In genomic region chr11:86741489-86742435, GRCh38 we compare ENCODE assay signal across 11 cellular contexts. TPM values are rescaled to one million over a fixed set of nuclear protein-coding genes. Genes with fewer than 3 reads are reported as not detected.
A peak's percentile ranks its signal among the peaks of the same experiment; 100 is the strongest.
DNase-seq lines count a peak whose midpoint lies in the region; ATAC-seq and TF ChIP-seq lines count a peak whose summit lies in the region.
"Had no signal": no experiment of that assay in that cellular context is flagged by ENCODE, and none has a peak within 500 bp of the region (broad histone marks: within the 10 kb centered on the region; RNA-seq: fewer than 3 reads in every experiment).

No MANE protein-coding gene starts in this region.

- DNase-seq in heart left ventricle (no peak), Right ventricle myocardium inferior (ENCODE audit: missing footprints) (no peak), chondrocyte (ENCODE audit: low spot score) (no peak), lower lobe of right lung (no peak), uterus (no peak), NCI-H2171 (lab: John Stamatoyannopoulos, UW) (no peak), progenitor cell of endocrine pancreas (ENCODE audit: low spot score, unreplicated experiment) (no peak)
- no peak for DNase-seq in activated T-cell treated with anti-CD3 and anti-CD28 coated beads, Interleukin-2, amount 50 U/mL, for 24 hours
- DNase-seq: NCI-H1436 had no signal

- H3K27ac Mint-ChIP-seq in chondrocyte (ENCODE audit: unreplicated experiment), result peak overlapping the region; percentile 100
- H3K27ac Mint-ChIP-seq in progenitor cell of endocrine pancreas, result no peak overlapping the region
- no peak overlapping the region for H3K27ac Mint-ChIP-seq in activated T-cell treated with anti-CD3 and anti-CD28 coated beads, Interleukin-2, amount 50 U/mL, for 24 hours
- H3K27ac Mint-ChIP-seq: memory B cell had no signal

- H3K9me3 ChIP-seq in heart left ventricle (no peaks in the 10 kb centered on the region), lower lobe of right lung (no peaks in the 10 kb centered on the region), uterus (no peaks in the 10 kb centered on the region)
- H3K9me3 ChIP-seq: BLaER1 had no signal

- H3K36me3 ChIP-seq in heart left ventricle, result no peaks in the 10 kb centered on the region
- no peaks in the 10 kb centered on the region for H3K36me3 ChIP-seq in lower lobe of right lung
- no peaks in the 10 kb centered on the region for H3K36me3 ChIP-seq in uterus
- H3K36me3 ChIP-seq: BLaER1 had no signal

- H3K4me1 ChIP-seq in heart left ventricle, result peaks cover 4 to 65% (median 30%) of the 10 kb centered on the region in 12 donors
- H3K4me1 ChIP-seq in lower lobe of right lung, result peaks cover 44% of the 10 kb centered on the region
- peaks cover 0 to 4% of the 10 kb centered on the region in 2 donors for H3K4me1 ChIP-seq in uterus
- H3K4me1 ChIP-seq: BLaER1 had no signal

- no peaks in the 10 kb centered on the region for H3K27me3 Mint-ChIP-seq in chondrocyte (ENCODE audit: low read depth)
- peaks cover 4% of the 10 kb centered on the region for H3K27me3 Mint-ChIP-seq in progenitor cell of endocrine pancreas
- peaks cover 23% of the 10 kb centered on the region for H3K27me3 Mint-ChIP-seq in activated T-cell treated with anti-CD3 and anti-CD28 coated beads, Interleukin-2, amount 50 U/mL, for 24 hours

- no peak overlapping the region for H3K4me3 Mint-ChIP-seq in chondrocyte (ENCODE audit: unreplicated experiment)
- no peak overlapping the region for H3K4me3 Mint-ChIP-seq in progenitor cell of endocrine pancreas (ENCODE audit: low read depth)
- H3K4me3 Mint-ChIP-seq in activated T-cell treated with anti-CD3 and anti-CD28 coated beads, Interleukin-2, amount 50 U/mL, for 24 hours, result no peak overlapping the region
- H3K4me3 Mint-ChIP-seq: memory B cell had no signal

- peak in 1 of 4 donors; percentile 37 for ATAC-seq in heart left ventricle
- ATAC-seq in Right ventricle myocardium inferior, result no peak
- ATAC-seq in lower lobe of right lung, result peak; percentile 25 to 35

- 77 to 95% (median 86%) methylated on average over 3 of the region's 3 CpGs for WGBS in heart left ventricle, 4 donors

- H3K27me3 ChIP-seq in heart left ventricle (no peaks in the 10 kb centered on the region), lower lobe of right lung (ENCODE audit: low read depth) (no peaks in the 10 kb centered on the region), uterus (no peaks in the 10 kb centered on the region)
- H3K27me3 ChIP-seq: BLaER1 had no signal

- H3K36me3 Mint-ChIP-seq in chondrocyte (ENCODE audit: low read depth) (no peaks in the 10 kb centered on the region), progenitor cell of endocrine pancreas (ENCODE audit: insufficient read depth) (peaks cover 1% of the 10 kb centered on the region)
- no peaks in the 10 kb centered on the region for H3K36me3 Mint-ChIP-seq in activated T-cell treated with anti-CD3 and anti-CD28 coated beads, Interleukin-2, amount 50 U/mL, for 24 hours (ENCODE audit: low read depth)
- H3K36me3 Mint-ChIP-seq: memory B cell had no signal

- H3K27ac ChIP-seq in heart left ventricle, result peak overlapping the region in 11 of 12 donors; percentile 63 to 88 (median 78)
- peak overlapping the region; percentile 83 for H3K27ac ChIP-seq in lower lobe of right lung
- H3K27ac ChIP-seq in uterus, result peak overlapping the region; percentile 80 to 97
- H3K27ac ChIP-seq: BLaER1 had no signal

- TF ChIP-seq POLR2A in heart left ventricle (IDR thresholded peaks at IDR 0.05) (no peak), uterus (IDR thresholded peaks at IDR 0.05) (no peak)

- H3K9me3 Mint-ChIP-seq in chondrocyte (ENCODE audit: low read depth), result peaks cover 3% of the 10 kb centered on the region
- peaks cover 3% of the 10 kb centered on the region for H3K9me3 Mint-ChIP-seq in progenitor cell of endocrine pancreas (ENCODE audit: low read depth)
- no peaks in the 10 kb centered on the region for H3K9me3 Mint-ChIP-seq in activated T-cell treated with anti-CD3 and anti-CD28 coated beads, Interleukin-2, amount 50 U/mL, for 24 hours
- H3K9me3 Mint-ChIP-seq: memory B cell had no signal

- H3K4me1 Mint-ChIP-seq in chondrocyte (ENCODE audit: low read depth), result peaks cover 98% of the 10 kb centered on the region
- H3K4me1 Mint-ChIP-seq in progenitor cell of endocrine pancreas (ENCODE audit: low read depth), result peaks cover 9% of the 10 kb centered on the region
- H3K4me1 Mint-ChIP-seq in activated T-cell treated with anti-CD3 and anti-CD28 coated beads, Interleukin-2, amount 50 U/mL, for 24 hours (ENCODE audit: low read depth), result peaks cover 41% of the 10 kb centered on the region
- H3K4me1 Mint-ChIP-seq: memory B cell had no signal

- no peak overlapping the region for H3K4me3 ChIP-seq in heart left ventricle
- no peak overlapping the region for H3K4me3 ChIP-seq in lower lobe of right lung
- H3K4me3 ChIP-seq in uterus, result no peak overlapping the region
- H3K4me3 ChIP-seq: BLaER1 had no signal

- intact Hi-C loops in heart left ventricle (cut with DNase I) (loop anchor here in 2 of 10 donors (2.0 to 5.0 kb wide), 2 partner anchors 55 to 64 kb away; no protein-coding TSS in a partner anchor), Right ventricle myocardium inferior (cut with DNase I) (no loop called here), lower lobe of right lung (cut with DNase I) (no loop called here), uterus (cut with DNase I; ENCODE audit: low total_unique reads) (no loop called here)

- TF ChIP-seq CTCF in heart left ventricle (IDR thresholded peaks at IDR 0.05) (no peak), chondrocyte (IDR thresholded peaks at IDR 0.05) (no peak), lower lobe of right lung (IDR thresholded peaks at IDR 0.05) (no peak), uterus (IDR thresholded peaks at IDR 0.05) (no peak), progenitor cell of endocrine pancreas (IDR thresholded peaks at IDR 0.05; ENCODE audit: unreplicated experiment) (no peak)

RNA-seq across cellular contexts. Expression of gene PRSS23, which starts 58.6 kb away (rescaled TPM):
- total RNA-seq in heart left ventricle (10 to 100 TPM in 7 of 9 donors, 1 to 10 TPM in 2; 5.9 to 36.8 (median 18.3) TPM), Right ventricle myocardium inferior (7.2 TPM), chondrocyte (464 to 742 TPM (median 737 TPM) in 3 replicates), lower lobe of right lung (40.3 TPM), uterus (100 to 1,000 TPM in 2 of 4 donors, 10 to 100 TPM in 2; 28.8 to 126 (median 106) TPM), progenitor cell of endocrine pancreas (31.6 and 34.5 TPM in 2 replicates)
- 10 to 100 TPM in 1 of 2 donors, 1 to 10 TPM in 1; 3.0 to 15.9 TPM for polyA plus RNA-seq in heart left ventricle
